In the genomic region with DNA sequence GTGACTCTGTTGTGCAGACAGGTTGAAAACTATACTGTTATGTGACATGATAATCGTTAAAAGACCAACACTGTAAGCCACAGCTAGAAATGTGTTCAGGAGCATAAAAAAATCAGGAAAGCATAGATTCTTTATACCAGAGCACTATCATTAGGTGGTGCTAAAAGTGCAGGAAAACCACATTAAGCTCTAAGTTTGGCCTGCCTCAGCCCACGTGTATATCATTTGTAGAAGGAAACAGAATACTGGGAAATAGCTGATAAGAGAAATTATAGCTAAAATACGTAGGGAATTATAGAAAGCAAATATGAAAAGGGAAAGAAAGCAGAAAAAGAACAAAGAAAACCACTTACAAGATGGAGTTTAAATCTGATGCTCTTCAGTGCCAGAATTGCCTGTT, we compare ENCODE assay signal across 8 cellular contexts. TPM values are rescaled to one million over a fixed set of nuclear protein-coding genes. Genes with fewer than 3 reads are reported as not detected.
A peak's percentile ranks its signal among the peaks of the same experiment; 100 is the strongest.
DNase-seq lines count a peak whose midpoint lies in the region; ATAC-seq, FAIRE-seq and TF ChIP-seq lines count a peak whose summit lies in the region.

No MANE protein-coding gene starts in this region.

- H4K20me1 ChIP-seq in hepatocyte (ENCODE audit: insufficient read depth, poor library complexity, severe bottlenecking) = no peaks in the 10 kb centered on the region

- TF ChIP-seq CTCF in HFFc6 (IDR thresholded peaks at IDR 0.05) (peak; percentile 64), hepatocyte (IDR thresholded peaks at IDR 0.05; ENCODE audit: poor library complexity) (peak; percentile 54), spleen (IDR thresholded peaks at IDR 0.05 in 8 of 11, conservative IDR thresholded peaks at IDR 0.05 in 3 of 11) (peak in 1 of 11 experiments; percentile 9)

- H3K4me3 ChIP-seq in hepatocyte (no peak overlapping the region), spleen (no peak overlapping the region)

- no peak overlapping the region for H3K27ac Mint-ChIP-seq in HFFc6

- H3K9me3 Mint-ChIP-seq in HFFc6 = no peaks in the 10 kb centered on the region

- ATAC-seq in GM21367 (IDR thresholded peaks at IDR 0.05; ENCODE audit: unreplicated experiment) = no peak

- no peaks in the 10 kb centered on the region for H3K4me1 ChIP-seq in hepatocyte (ENCODE audit: insufficient read depth)
- no peaks in the 10 kb centered on the region for H3K4me1 ChIP-seq in spleen

- no peak overlapping the region for H2AFZ ChIP-seq in hepatocyte

- H3K36me3 Mint-ChIP-seq in HFFc6 (ENCODE audit: low read depth) = no peaks in the 10 kb centered on the region

- TF ChIP-seq POLR2A in spleen (IDR thresholded peaks at IDR 0.05) = no peak

- DNase-seq in AG20443 (ENCODE audit: low spot score) (peak; percentile 47), HFFc6 (peak; percentile 42), hepatocyte (ENCODE audit: low spot score) (peak; percentile 42), occipital lobe (lab: John Stamatoyannopoulos, UW) (no peak), spleen (no peak)
- DNase-seq in stimulated activated CD4-positive, alpha-beta T cell treated with anti-CD3 and anti-CD28 coated beads, Interleukin-15, amount 100 ng/mL, for 24 hours = no peak

- H3K27ac ChIP-seq in hepatocyte = no peak overlapping the region
- H3K27ac ChIP-seq in spleen = no peak overlapping the region

- 40% methylated on average over 3 of the region's 3 CpGs for WGBS in hepatocyte (ENCODE audit: low lambda C conversion rate, missing lambda C conversion rate)
- WGBS in spleen, 5 donors = 8 to 15% (median 14%) methylated on average over 3 of the region's 3 CpGs

- no peaks in the 10 kb centered on the region for H3K9me2 ChIP-seq in hepatocyte (replicated peaks; ENCODE audit: insufficient read depth)

- H3K9me3 ChIP-seq in hepatocyte (ENCODE audit: low read depth) = no peaks in the 10 kb centered on the region
- no peaks in the 10 kb centered on the region for H3K9me3 ChIP-seq in spleen

- H3K4me2 ChIP-seq in hepatocyte = no peak overlapping the region

- no peak overlapping the region for H3K4me3 Mint-ChIP-seq in HFFc6

- no peaks in the 10 kb centered on the region for H3K4me1 Mint-ChIP-seq in HFFc6 (ENCODE audit: low read depth)

- H3K36me3 ChIP-seq in hepatocyte (replicated peaks; ENCODE audit: insufficient read depth, low read depth) = no peaks in the 10 kb centered on the region
- H3K36me3 ChIP-seq in spleen = no peaks in the 10 kb centered on the region

- H3K27me3 Mint-ChIP-seq in HFFc6 (ENCODE audit: insufficient read depth) = peaks cover 2% of the 10 kb centered on the region; the same call in 1 of the 2 replicates

- peak; percentile 95 for FAIRE-seq in TTC549 (lab: Jason Lieb, UNC)

- intact Hi-C loops in spleen (cut with DNase I; ENCODE audit: low total_unique reads) = no loop called here

- H3K79me2 ChIP-seq in hepatocyte = no peaks in the 10 kb centered on the region

- H3K27me3 ChIP-seq in hepatocyte (no peaks in the 10 kb centered on the region), spleen (replicated peaks in 1 of 7) (no peaks in the 10 kb centered on the region)

RNA-seq across cellular contexts. Expression of a gene that starts 26.5 kb away (rescaled TPM):
- 10 to 100 TPM; 13.5 to 23.0 (median 20.7) TPM for total RNA-seq in HFFc6 (2021; fragmentation: NEBNext Ultra II Directional; extraction: Animal tissue kit (Norgen Biotek cat#: 25700))
- 5.1 and 6.2 TPM in 2 replicates for total RNA-seq in hepatocyte
- polyA plus RNA-seq in hepatocyte = 10.2 and 12.4 TPM in 2 replicates
- total RNA-seq in occipital lobe = 6.9 TPM
- total RNA-seq in spleen = 10 to 100 TPM in 6 of 7 donors, 1 to 10 TPM in 1; 9.4 to 34.9 (median 19.4) TPM
- polyA plus RNA-seq in spleen = 10 to 100 TPM; 20.5 to 36.7 (median 33.7) TPM

Comparison
In these comparisons a context has a peak if more than half of its experiments do, and no peak if none do; other contexts are left out.
1. DNase-seq: peak in AG20443 (single experiment), HFFc6 (single experiment) and hepatocyte (single experiment); none in stimulated activated CD4-positive, alpha-beta T cell treated with anti-CD3 and anti-CD28 coated beads, Interleukin-15, amount 100 ng/mL, for 24 hours (single experiment), occipital lobe (single experiment) and spleen (single experiment).